In the genomic region with DNA sequence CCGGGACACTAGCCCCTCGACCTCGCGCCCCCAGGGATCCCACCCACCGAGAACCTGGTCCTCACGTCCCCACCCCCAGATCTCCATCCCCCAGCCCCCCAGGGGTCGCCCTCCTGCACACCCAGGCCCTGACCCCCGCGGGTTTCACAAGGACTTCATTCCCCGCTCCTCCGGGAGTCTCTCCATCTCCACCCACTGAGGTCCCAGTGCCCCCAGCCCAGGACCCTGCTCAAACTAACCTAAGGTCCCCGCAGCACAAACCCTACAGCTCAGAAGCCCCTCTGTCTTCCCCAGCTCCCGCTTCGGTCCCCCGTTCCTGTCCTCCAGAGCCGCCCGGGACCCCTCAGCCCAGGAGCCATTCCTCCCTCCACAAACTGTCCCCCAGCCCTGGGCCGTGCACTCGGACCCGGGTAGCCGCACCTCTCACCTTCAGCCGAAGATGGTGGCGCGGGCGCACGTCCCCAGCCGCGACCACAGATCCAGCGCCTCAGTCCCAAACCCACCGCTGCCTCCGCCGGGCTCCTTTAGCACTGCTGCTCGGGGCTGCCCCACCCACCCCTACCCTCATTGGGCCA, we compare ENCODE assay signal across 8 cellular contexts.
DNase-seq lines count a peak whose midpoint lies in the region; ATAC-seq and TF ChIP-seq lines count a peak whose summit lies in the region.

A gene (minus strand): TSS at position 499 of the 575 bp plus-strand sequence. CDS start 7,479 bp downstream, outside the sequence.

- peak within 1 kb of the TSS; percentile 86 for H3K9ac ChIP-seq in SK-N-MC (ENCODE audit: insufficient read length)

- H3K27ac ChIP-seq in SK-N-MC, result peak within 1 kb of the TSS; percentile 16; the same call in 1 of the 2 replicates
- no peak within 1 kb of the TSS for H3K27ac ChIP-seq in neutrophil

- DNase-seq in GM12865 (ENCODE audit: low read depth), result no peak
- no peak for DNase-seq in SK-N-MC (ENCODE audit: low read depth, low spot score)
- DNase-seq in fibroblast of mammary gland (ENCODE audit: low read depth), result no peak
- no peak for DNase-seq in NCI-H82 (lab: John Stamatoyannopoulos, UW)

- H3K9me3 ChIP-seq in SK-N-MC (ENCODE audit: low read depth, low read length), result no peaks in the 10 kb centered on the region
- no peaks in the 10 kb centered on the region for H3K9me3 ChIP-seq in neutrophil

- H3K4me3 ChIP-seq in GM12865 (ENCODE audit: low read depth, low read length) (peak within 1 kb of the TSS; percentile 93), SK-N-MC (peak within 1 kb of the TSS; percentile 99), fibroblast of mammary gland (ENCODE audit: control insufficient read depth, low read depth, low read length) (peak within 1 kb of the TSS; percentile 90), neutrophil (ENCODE audit: low read depth in 1 of 2, low read length in 1 of 2) (peak within 1 kb of the TSS; percentile 41 to 64)

- peaks cover 12 to 21% of the 10 kb centered on the region in 2 experiments for H3K4me1 ChIP-seq in neutrophil (ENCODE audit: control insufficient read depth in 1 of 2, insufficient read depth in 1 of 2, low read depth in 1 of 2, low read length in 1 of 2)

- peaks cover 100% of the 10 kb centered on the region for H3K27me3 ChIP-seq in neutrophil

- ATAC-seq in HG03469 (IDR thresholded peaks at IDR 0.05; ENCODE audit: unreplicated experiment) (no peak), GM19035 (IDR thresholded peaks at IDR 0.05; ENCODE audit: unreplicated experiment) (no peak), GM19467 (IDR thresholded peaks at IDR 0.05; ENCODE audit: unreplicated experiment) (no peak)

- TF ChIP-seq CTCF in GM12865 (IDR thresholded peaks at IDR 0.05; ENCODE audit: insufficient read depth, low read depth, low read length, missing control alignments), result no peak
- no peak for TF ChIP-seq CTCF in fibroblast of mammary gland (conservative IDR thresholded peaks at IDR 0.05; ENCODE audit: control insufficient read depth, insufficient read depth, low read depth, low read length)
- TF ChIP-seq CTCF in neutrophil (IDR thresholded peaks at IDR 0.05), result no peak

- H3K36me3 ChIP-seq in SK-N-MC (ENCODE audit: insufficient read depth, low read length) (peaks cover 5% of the 10 kb centered on the region), neutrophil (no peaks in the 10 kb centered on the region)
